ENCODE assay signal across 38 cellular contexts in genomic region chr11:69492201-69492991, GRCh38. TPM values are rescaled to one million over a fixed set of nuclear protein-coding genes. Genes with fewer than 3 reads are reported as not detected.
A peak's percentile ranks its signal among the peaks of the same experiment; 100 is the strongest.
DNase-seq lines count a peak whose midpoint lies in the region; ATAC-seq, FAIRE-seq and TF ChIP-seq lines count a peak whose summit lies in the region.
"Had no signal": no experiment of that assay in that cellular context is flagged by ENCODE, and none has a peak within 500 bp of the region (broad histone marks: within the 10 kb centered on the region; RNA-seq: fewer than 3 reads in every experiment).

No MANE protein-coding gene starts in this region.

- H2BK5ac ChIP-seq in mesenchymal stem cell (ENCODE audit: low read depth, low read length, poor library complexity, severe bottlenecking): no peak overlapping the region
- no peak overlapping the region for H2BK5ac ChIP-seq in trophoblast cell (ENCODE audit: low read depth, low read length, poor library complexity)

- peaks cover 4% of the 10 kb centered on the region for H3K79me2 ChIP-seq in trophoblast cell (ENCODE audit: control insufficient read depth, insufficient read depth, low read length, poor library complexity)

- ATAC-seq in Right ventricle myocardium superior (ENCODE audit: poor library complexity): no peak
- ATAC-seq: activated CD4-positive, alpha-beta T cell treated with anti-CD3 and anti-CD28 coated beads for 36 hours; activated CD8-positive, alpha-beta T cell treated with anti-CD3 and anti-CD28 coated beads, Interleukin-2, amount 10 ng/mL, durations not matched to agents 7 days and 5 days; stimulated activated memory B cell treated with anti-CD40 and anti-IgM and Interleukin-4, amounts not matched to agents 10 μg/mL and 1 μg/mL and 100 μg/mL, for 72 hours had no signal

- TF ChIP-seq CTCF in right atrium auricular region (IDR thresholded peaks at IDR 0.05) (no peak), bronchial epithelial cell (IDR thresholded peaks at IDR 0.05; ENCODE audit: insufficient read depth, low read length, severe bottlenecking) (no peak), breast epithelium (IDR thresholded peaks at IDR 0.05) (no peak)

- H3K4me1 ChIP-seq in right atrium auricular region: peaks cover 0 to 49% of the 10 kb centered on the region in 2 donors
- peaks cover 15% of the 10 kb centered on the region for H3K4me1 ChIP-seq in mesenchymal stem cell (ENCODE audit: control insufficient read depth, insufficient read depth, low read depth, low read length)
- H3K4me1 ChIP-seq in trophoblast cell (ENCODE audit: control insufficient read depth in 1 of 2, insufficient read depth in 2 of 2, low read length in 2 of 2): peaks cover 19 to 22% of the 10 kb centered on the region in 2 experiments
- H3K4me1 ChIP-seq in breast epithelium: peaks cover 4 to 7% of the 10 kb centered on the region in 2 donors

- intact Hi-C loops in Right ventricle myocardium superior (cut with DNase I): no loop called here
- intact Hi-C loops in breast epithelium (cut with DNase I; ENCODE audit: low total_unique reads): no loop called here

- peak; percentile 24 for DNase-seq in Right ventricle myocardium superior
- DNase-seq in right atrium auricular region (ENCODE audit: low spot score): no peak
- no peak for DNase-seq in bronchial epithelial cell (ENCODE audit: low read depth)
- DNase-seq in mesenchymal stem cell: peak; percentile 38
- no peak for DNase-seq in trophoblast cell
- DNase-seq in NCI-H2107 (lab: John Stamatoyannopoulos, UW): no peak
- no peak for DNase-seq in breast epithelium (ENCODE audit: low spot score in 2 of 2)
- DNase-seq in HuH-7 (ENCODE audit: low spot score): no peak
- DNase-seq: 8988T; activated CD4-positive, alpha-beta T cell treated with anti-CD3 and anti-CD28 coated beads for 36 hours; activated CD8-positive, alpha-beta T cell treated with anti-CD3 and anti-CD28 coated beads, Interleukin-2, amount 10 ng/mL, durations not matched to agents 7 days and 5 days; activated naive CD4-positive, alpha-beta T cell treated with anti-CD3 and anti-CD28 coated beads for 36 hours; brain microvascular endothelial cell; CD4-positive, alpha-beta T cell; effector CD4-positive, alpha-beta T cell; glutamatergic neuron; H9; naive B cell; NCI-H1417 treated with DMSO at 0.1 percent for 48 hours; NCI-H2081; NCI-H226; NCI-H526 treated with DMSO at 0.1 percent for 48 hours; nucleus accumbens; PC-9; SHP77 had no signal

- H3K4me2 ChIP-seq in mesenchymal stem cell (ENCODE audit: low read length, poor library complexity, severe bottlenecking) (no peak overlapping the region), trophoblast cell (ENCODE audit: low read length) (no peak overlapping the region)
- H3K4me2 ChIP-seq: KMS-11, PC-9 had no signal

- H3K27me3 ChIP-seq in right atrium auricular region: no peaks in the 10 kb centered on the region
- peaks cover 1% of the 10 kb centered on the region for H3K27me3 ChIP-seq in bronchial epithelial cell (ENCODE audit: control insufficient read depth, insufficient read depth, low read length)
- peaks cover 3 to 5% of the 10 kb centered on the region in 2 experiments for H3K27me3 ChIP-seq in mesenchymal stem cell (ENCODE audit: control insufficient read depth in 1 of 2, insufficient read depth in 1 of 2, low read length in 2 of 2)
- H3K27me3 ChIP-seq in trophoblast cell (ENCODE audit: insufficient read depth, low read length): no peaks in the 10 kb centered on the region
- no peaks in the 10 kb centered on the region for H3K27me3 ChIP-seq in breast epithelium
- H3K27me3 ChIP-seq: brain microvascular endothelial cell had no signal

- peak overlapping the region; percentile 47 for H4K91ac ChIP-seq in mesenchymal stem cell (ENCODE audit: low read length)
- no peak overlapping the region for H4K91ac ChIP-seq in trophoblast cell (ENCODE audit: low read depth, low read length)

- H3K18ac ChIP-seq in mesenchymal stem cell (ENCODE audit: low read depth in 1 of 2, low read length in 2 of 2): peak overlapping the region in 1 of 2 experiments; percentile 81
- no peak overlapping the region for H3K18ac ChIP-seq in trophoblast cell (ENCODE audit: low read length)

- H3K4me3 ChIP-seq in right atrium auricular region (no peak overlapping the region), bronchial epithelial cell (ENCODE audit: low read depth, low read length) (no peak overlapping the region), mesenchymal stem cell (ENCODE audit: insufficient read depth in 1 of 2, low read depth in 1 of 2, low read length in 2 of 2) (no peak overlapping the region), trophoblast cell (ENCODE audit: low read depth, low read length) (no peak overlapping the region), breast epithelium (no peak overlapping the region)
- H3K4me3 ChIP-seq: PC-9 had no signal

- FAIRE-seq in bronchial epithelial cell (lab: Jason Lieb, UNC): peak; percentile 83
- FAIRE-seq: colon, D721Med, GM18507, islet of Langerhans had no signal

- H3K4ac ChIP-seq in mesenchymal stem cell (ENCODE audit: low read depth in 1 of 2, low read length in 2 of 2) (no peak overlapping the region), trophoblast cell (ENCODE audit: low read depth, low read length) (no peak overlapping the region)

- H2AK5ac ChIP-seq in mesenchymal stem cell (ENCODE audit: low read length, severe bottlenecking) (no peak overlapping the region), trophoblast cell (ENCODE audit: low read length) (no peak overlapping the region)

- 72% methylated on average over 22 of the region's 27 CpGs for WGBS in mesenchymal stem cell
- WGBS in trophoblast cell (ENCODE audit: extremely low coverage, insufficient coverage, insufficient read length): no CpG with 5 or more reads among the region's 27 CpGs

- no peak overlapping the region for H2BK15ac ChIP-seq in mesenchymal stem cell (ENCODE audit: low read depth, poor library complexity, severe bottlenecking)

- H3K79me1 ChIP-seq in mesenchymal stem cell (replicated peaks; ENCODE audit: low read length, poor library complexity, severe bottlenecking): no peaks in the 10 kb centered on the region
- H3K79me1 ChIP-seq in trophoblast cell (ENCODE audit: low read length): peaks cover 13% of the 10 kb centered on the region

- H4K12ac ChIP-seq in trophoblast cell (ENCODE audit: low read depth, low read length): no peak overlapping the region

- H2BK12ac ChIP-seq in mesenchymal stem cell (ENCODE audit: low read length in 2 of 2): peak overlapping the region; percentile 19 to 22
- H2BK12ac ChIP-seq in trophoblast cell (ENCODE audit: low read length): no peak overlapping the region

- no peak overlapping the region for H3K27ac ChIP-seq in right atrium auricular region
- no peak overlapping the region for H3K27ac ChIP-seq in mesenchymal stem cell (ENCODE audit: low read length, poor library complexity, severe bottlenecking)
- H3K27ac ChIP-seq in trophoblast cell (ENCODE audit: low read depth, low read length): no peak overlapping the region
- no peak overlapping the region for H3K27ac ChIP-seq in breast epithelium
- H3K27ac ChIP-seq: brain microvascular endothelial cell, epithelial cell of prostate, KMS-11, PC-9, VCaP had no signal

- H3K14ac ChIP-seq in mesenchymal stem cell (ENCODE audit: low read length in 2 of 2): no peak overlapping the region
- no peak overlapping the region for H3K14ac ChIP-seq in trophoblast cell (ENCODE audit: low read length)

- TF ChIP-seq POLR2A in breast epithelium (IDR thresholded peaks at IDR 0.05): no peak

- H3K9me3 ChIP-seq in right atrium auricular region: no peaks in the 10 kb centered on the region
- no peaks in the 10 kb centered on the region for H3K9me3 ChIP-seq in mesenchymal stem cell (ENCODE audit: control insufficient read depth, low read length)
- peaks cover 3% of the 10 kb centered on the region for H3K9me3 ChIP-seq in trophoblast cell (ENCODE audit: insufficient read depth, low read depth, low read length)
- no peaks in the 10 kb centered on the region for H3K9me3 ChIP-seq in breast epithelium

- H3K36me3 ChIP-seq in right atrium auricular region: no peaks in the 10 kb centered on the region
- no peaks in the 10 kb centered on the region for H3K36me3 ChIP-seq in bronchial epithelial cell (ENCODE audit: control insufficient read depth, insufficient read depth, low read length)
- peaks cover 0 to 5% of the 10 kb centered on the region in 2 experiments for H3K36me3 ChIP-seq in mesenchymal stem cell (ENCODE audit: control insufficient read depth in 1 of 2, insufficient read depth in 2 of 2, low read depth in 1 of 2, low read length in 2 of 2)
- H3K36me3 ChIP-seq in trophoblast cell (ENCODE audit: control insufficient read depth in 1 of 2, insufficient read depth in 2 of 2, low read length in 2 of 2): no peaks in the 10 kb centered on the region
- H3K36me3 ChIP-seq in breast epithelium: no peaks in the 10 kb centered on the region
- H3K36me3 ChIP-seq: brain microvascular endothelial cell had no signal

- no peak overlapping the region for H4K8ac ChIP-seq in mesenchymal stem cell (ENCODE audit: low read length)
- H4K8ac ChIP-seq in trophoblast cell (ENCODE audit: low read depth, low read length): no peak overlapping the region

- H3K23ac ChIP-seq in mesenchymal stem cell (ENCODE audit: low read length in 2 of 2): peak overlapping the region in 1 of 2 experiments; percentile 11
- no peak overlapping the region for H3K23ac ChIP-seq in trophoblast cell (ENCODE audit: low read length)

- H3K9ac ChIP-seq in mesenchymal stem cell (ENCODE audit: low read length): no peak overlapping the region
- no peak overlapping the region for H3K9ac ChIP-seq in trophoblast cell (ENCODE audit: low read length)
- H3K9ac ChIP-seq: KMS-11 had no signal

- H2BK120ac ChIP-seq in mesenchymal stem cell (ENCODE audit: low read depth, low read length): no peak overlapping the region
- no peak overlapping the region for H2BK120ac ChIP-seq in trophoblast cell (ENCODE audit: insufficient read depth, low read length, poor library complexity)

- no peak overlapping the region for H2AFZ ChIP-seq in mesenchymal stem cell (ENCODE audit: low read depth, low read length)
- no peak overlapping the region for H2AFZ ChIP-seq in trophoblast cell (ENCODE audit: insufficient read depth, low read length, poor library complexity)
- H2AFZ ChIP-seq: PC-9 had no signal

RNA-seq across cellular contexts. Expression of gene LINC01488, which starts 10.9 kb away (rescaled TPM):
- 0.22 TPM for total RNA-seq in Right ventricle myocardium superior
- total RNA-seq in right atrium auricular region: not detected
- not detected in 2 replicates for total RNA-seq in bronchial epithelial cell
- polyA plus RNA-seq in mesenchymal stem cell (2013, experiment 1 of 2): not detected
- polyA plus RNA-seq in mesenchymal stem cell (2013, experiment 2 of 2): not detected
- polyA plus RNA-seq in trophoblast cell (2013): 0.05 and 0.08 TPM in 2 replicates
- not detected for total RNA-seq in breast epithelium
- total RNA-seq: activated CD4-positive, alpha-beta T cell treated with anti-CD3 and anti-CD28 coated beads for 36 hours; activated CD8-positive, alpha-beta T cell treated with anti-CD3 and anti-CD28 coated beads, Interleukin-2, amount 10 ng/mL, durations not matched to agents 7 days and 5 days; activated naive CD4-positive, alpha-beta T cell treated with anti-CD3 and anti-CD28 coated beads for 36 hours; CD4-positive, alpha-beta T cell; H9; mesothelial cell of epicardium; PC-9; pulmonary artery endothelial cell; subcutaneous adipose tissue; T-helper 2 cell treated with Interferon-gamma antibody and Interleukin-4, amounts not matched to agents 100 ng/mL and 5 ng/mL, for 36 hours had no signal
- polyA plus RNA-seq: adipose tissue had no signal

Comparison
In these comparisons a context has a peak if more than half of its experiments do, and no peak if none do; other contexts are left out.
1. DNase-seq: peak in Right ventricle myocardium superior (single experiment) and mesenchymal stem cell (single experiment); none in right atrium auricular region (single experiment), bronchial epithelial cell (single experiment), trophoblast cell (0 of 2), NCI-H2107 (single experiment), breast epithelium (0 of 2) and HuH-7 (single experiment).